In genomic region chr11:35841733-35842132, GRCh38 we compare ENCODE assay signal across 9 cellular contexts.
"Had no signal": no experiment of that assay in that cellular context is flagged by ENCODE, and none has a peak within 500 bp of the region (broad histone marks: within the 10 kb centered on the region; RNA-seq: fewer than 3 reads in every experiment).

No MANE protein-coding gene starts in this region.

- H3K4me3 ChIP-seq: GM23248, GM23338 had no signal

- H3K4me3 Mint-ChIP-seq: GM23338, H9, HFFc6 had no signal

- H2AFZ ChIP-seq: GM23248, GM23338 had no signal

- ATAC-seq: GM23338, HCT116 had no signal

- H3K27ac Mint-ChIP-seq: GM23338, HFFc6 had no signal

- H3K9ac ChIP-seq: GM23248 had no signal

- DNase-seq: GM23248, GOT3, H7, H9, HCEC 1CT, HFFc6 had no signal

- FAIRE-seq: H54 had no signal

- H3K4me1 Mint-ChIP-seq: GM23338 had no signal

- H3K4me2 ChIP-seq: GM23338 had no signal

- H3K27ac ChIP-seq: GM23248 had no signal
